ENCODE assay signal across 21 cellular contexts in genomic region chr1:95408506-95409136, GRCh38.
"Had no signal": no experiment of that assay in that cellular context is flagged by ENCODE, and none has a peak within 500 bp of the region (broad histone marks: within the 10 kb centered on the region; RNA-seq: fewer than 3 reads in every experiment).

No MANE protein-coding gene starts in this region.

- H3K36me3 ChIP-seq: ascending aorta, heart left ventricle, left ventricle myocardium inferior, spleen, suprapubic skin had no signal

- H3K9me3 ChIP-seq: ascending aorta, psoas muscle had no signal

- H3K4me1 ChIP-seq: ascending aorta, foreskin keratinocyte, heart left ventricle, left ventricle myocardium inferior, psoas muscle, spleen, suprapubic skin had no signal

- H3K27ac Mint-ChIP-seq: activated CD8-positive, alpha-beta T cell treated with anti-CD3 and anti-CD28 coated beads, Interleukin-2, amount 10 ng/mL, durations not matched to agents 7 days and 5 days; activated naive CD8-positive, alpha-beta T cell treated with anti-CD3 and anti-CD28 coated beads, Interleukin-2, amount 50 U/mL, for 24 hours; activated T-helper 1 cell treated with anti-CD3 and anti-CD28 coated beads, Interleukin-12 subunit alpha, Interleukin-12 subunit beta, Interleukin-2, Interleukin-4 antibody, amounts not matched to agents 30 ng/mL and 10 ng/mL and 1 ng/mL, durations not matched to agents 14 hours and 24 hours and 36 hours; nephron; type B pancreatic cell had no signal

- H3K27ac ChIP-seq: ascending aorta, foreskin keratinocyte, heart left ventricle, left ventricle myocardium inferior, psoas muscle, spleen, suprapubic skin had no signal

- H3K4me3 ChIP-seq: ascending aorta, heart left ventricle, left ventricle myocardium inferior, psoas muscle, spleen, suprapubic skin had no signal

- H3K4me1 Mint-ChIP-seq: activated naive CD8-positive, alpha-beta T cell treated with anti-CD3 and anti-CD28 coated beads, Interleukin-2, amount 50 U/mL, for 24 hours had no signal

- H3K36me3 Mint-ChIP-seq: type B pancreatic cell had no signal

- H3K27me3 ChIP-seq: ascending aorta, heart left ventricle, suprapubic skin had no signal

- H3K9me3 Mint-ChIP-seq: activated T-helper 1 cell treated with anti-CD3 and anti-CD28 coated beads, Interleukin-12 subunit alpha, Interleukin-12 subunit beta, Interleukin-2, Interleukin-4 antibody, amounts not matched to agents 30 ng/mL and 10 ng/mL and 1 ng/mL, durations not matched to agents 14 hours and 24 hours and 36 hours; type B pancreatic cell had no signal

- FAIRE-seq: colon, endothelial cell of umbilical vein, kidney, TTC549 had no signal

- ATAC-seq: activated CD8-positive, alpha-beta T cell treated with anti-CD3 and anti-CD28 coated beads, Interleukin-2, amount 10 ng/mL, durations not matched to agents 7 days and 5 days; activated naive CD8-positive, alpha-beta T cell treated with anti-CD3 and anti-CD28 coated beads, Interleukin-2, amount 50 U/mL, for 24 hours; foreskin keratinocyte; heart left ventricle; psoas muscle; sciatic nerve had no signal

- H3K4me3 Mint-ChIP-seq: activated CD8-positive, alpha-beta T cell treated with anti-CD3 and anti-CD28 coated beads, Interleukin-2, amount 10 ng/mL, durations not matched to agents 7 days and 5 days; activated naive CD8-positive, alpha-beta T cell treated with anti-CD3 and anti-CD28 coated beads, Interleukin-2, amount 50 U/mL, for 24 hours; activated T-helper 1 cell treated with anti-CD3 and anti-CD28 coated beads, Interleukin-12 subunit alpha, Interleukin-12 subunit beta, Interleukin-2, Interleukin-4 antibody, amounts not matched to agents 30 ng/mL and 10 ng/mL and 1 ng/mL, durations not matched to agents 14 hours and 24 hours and 36 hours; nephron; type B pancreatic cell had no signal

- DNase-seq: activated CD4-positive, alpha-beta T cell treated with anti-CD3 and anti-CD28 coated beads for 1 hour; activated CD8-positive, alpha-beta T cell treated with anti-CD3 and anti-CD28 coated beads, Interleukin-2, amount 10 ng/mL, durations not matched to agents 7 days and 5 days; activated naive CD4-positive, alpha-beta T cell treated with Interleukin-2 at 50 U/mL for 16 hours; activated naive CD8-positive, alpha-beta T cell treated with anti-CD3 and anti-CD28 coated beads, Interleukin-2, amount 50 U/mL, for 24 hours; foreskin keratinocyte; heart left ventricle; kidney; left ventricle myocardium inferior; mesenchymal stem cell; psoas muscle; spleen; stimulated activated naive CD4-positive, alpha-beta T cell had no signal
